ENCODE assay signal across 4 cellular contexts in the genomic region with DNA sequence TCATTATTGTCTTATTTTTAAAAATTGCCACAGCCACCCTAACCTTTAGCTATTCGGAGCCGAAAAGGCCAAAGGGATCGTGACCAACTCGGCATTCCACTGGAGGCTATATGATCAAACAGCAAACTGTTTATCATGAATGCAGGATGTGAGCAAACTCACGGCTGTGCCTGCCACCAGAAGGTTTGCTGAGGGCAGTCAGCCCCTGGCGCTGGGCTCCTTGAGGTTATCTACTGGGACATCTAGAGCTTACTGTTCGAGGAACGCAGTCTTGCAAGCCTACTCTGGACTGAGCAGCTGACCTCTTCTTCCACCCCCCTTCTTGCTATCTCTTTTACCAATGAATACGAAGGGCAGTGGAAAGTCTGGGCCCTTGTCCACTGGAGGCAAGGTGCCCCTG.
"Had no signal": no experiment of that assay in that cellular context is flagged by ENCODE, and none has a peak within 500 bp of the region (broad histone marks: within the 10 kb centered on the region; RNA-seq: fewer than 3 reads in every experiment).

No MANE protein-coding gene starts in this region.

- H3K4me3 ChIP-seq: GM23248 had no signal

- H3K9ac ChIP-seq: GM23248 had no signal

- H2AFZ ChIP-seq: GM23248 had no signal

- H3K27ac ChIP-seq: GM23248 had no signal

- DNase-seq: GM23248, H9, HCEC 1CT, KBM-7 had no signal
